Comparison of ENCODE assay signal across 8 cellular contexts in the genomic region with DNA sequence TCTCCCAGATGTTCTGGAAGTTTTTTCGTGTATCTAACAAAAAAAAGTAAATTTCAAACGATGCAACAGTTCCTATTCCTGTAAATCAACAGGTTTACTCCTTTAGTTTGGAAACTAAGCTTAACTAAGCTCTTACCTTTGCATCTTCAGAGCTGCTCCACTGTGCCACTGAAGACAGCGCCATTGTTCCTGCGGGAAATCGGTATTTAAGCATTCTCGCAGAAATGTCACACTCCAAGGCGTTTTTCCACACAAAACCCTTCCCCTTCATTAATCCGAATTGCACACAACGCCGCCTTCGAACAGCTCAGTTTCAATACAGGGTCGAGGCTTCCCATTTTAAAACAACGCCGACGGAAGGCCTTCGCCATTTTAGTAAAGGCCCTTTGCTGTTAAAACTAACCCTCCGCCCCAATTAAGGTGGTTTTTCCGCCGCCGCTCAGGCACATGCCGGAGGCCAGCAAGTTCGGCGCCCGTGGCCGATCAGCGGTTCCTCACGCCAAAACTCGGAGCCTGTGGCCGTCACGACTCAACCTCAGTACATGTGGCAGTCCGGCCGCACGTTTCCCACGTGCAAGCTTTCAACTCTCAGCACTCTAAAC. TPM values are rescaled to one million over a fixed set of nuclear protein-coding genes. Genes with fewer than 3 reads are reported as not detected.
A peak's percentile ranks its signal among the peaks of the same experiment; 100 is the strongest.
DNase-seq lines count a peak whose midpoint lies in the region; ATAC-seq and TF ChIP-seq lines count a peak whose summit lies in the region.

No MANE protein-coding gene starts in this region.

- no peaks in the 10 kb centered on the region for H3K27me3 ChIP-seq in prostate gland (replicated peaks; ENCODE audit: insufficient read depth)

- no peaks in the 10 kb centered on the region for H3K4me1 ChIP-seq in prostate gland (replicated peaks)

- no peaks in the 10 kb centered on the region for H3K27me3 Mint-ChIP-seq in T-cell

- H3K9me3 Mint-ChIP-seq in T-cell: no peaks in the 10 kb centered on the region

- H3K27ac Mint-ChIP-seq in T-cell: peak overlapping the region; percentile 98

- WGBS in prostate gland: 0% methylated on average over 34 of the region's 34 CpGs

- H3K36me3 ChIP-seq in prostate gland: no peaks in the 10 kb centered on the region

- DNase-seq in NCI-H1092 treated with DMSO at 0.1 percent for 48 hours (lab: John Stamatoyannopoulos, UW) (peak; percentile 37), NCI-H1092 (lab: John Stamatoyannopoulos, UW) (no peak), T-cell (no peak), germinal center (ENCODE audit: low spot score) (peak; percentile 5), prostate gland (ENCODE audit: low spot score) (no peak), NCI-H187 treated with DMSO at 0.1 percent for 48 hours (lab: John Stamatoyannopoulos, UW) (no peak), NCI-H2081 treated with DMSO at 0.1 percent for 48 hours (lab: John Stamatoyannopoulos, UW) (no peak)

- H3K4me1 Mint-ChIP-seq in T-cell: peaks cover 49 to 57% (median 54%) of the 10 kb centered on the region in 3 donors

- peak overlapping the region; percentile 82 to 93 for H3K4me3 ChIP-seq in prostate gland

- TF ChIP-seq POLR2A in prostate gland (IDR thresholded peaks at IDR 0.05): no peak

- CTCF ChIA-PET in T-cell (lab: Charles Lee): interaction anchor here (0.6 to 4.2 kb wide), 12 partner anchors 8 to 1450 kb away, joined by 3 to 65 read pairs (median 8); partner anchors contain the start of genes SNX14 (in 2 of the 2), CEP162 (in 1 of the 2) and SYNCRIP (in 1 of the 2)

- TF ChIP-seq CTCF in prostate gland (IDR thresholded peaks at IDR 0.05): no peak

- peaks cover 47% of the 10 kb centered on the region for H3K36me3 Mint-ChIP-seq in T-cell

- ATAC-seq in T-cell (replicated peaks in 1 of 4) (peak in 3 of 4 experiments; percentile 11 to 31 (median 19)), HG03342 (IDR thresholded peaks at IDR 0.05; ENCODE audit: unreplicated experiment) (no peak)

- POLR2A ChIA-PET in T-cell (lab: Charles Lee): interaction anchor here (0.6 to 5.8 kb wide), 32 partner anchors 8 to 1819 kb away, joined by 3 to 441 read pairs (median 4); partner anchors contain the start of genes SNX14 (in 2 of the 2), SYNCRIP (in 2 of the 2), CEP162 (in 1 of the 2) and CFAP206 (in 1 of the 2)

- intact Hi-C loops in prostate gland (cut with DNase I): loop anchor here (1.0 to 10.0 kb wide), 5 partner anchors 35 to 1907 kb away; partner anchors contain the start of genes NT5E and RARS2

- no peaks in the 10 kb centered on the region for H3K9me3 ChIP-seq in prostate gland

- H3K27ac ChIP-seq in prostate gland: peak overlapping the region; percentile 86 to 87

- H3K4me3 Mint-ChIP-seq in T-cell: peak overlapping the region; percentile 99 to 100 (median 100)

RNA-seq across cellular contexts. Expression of gene SYNCRIP, which starts 35.4 kb away (rescaled TPM):
- total RNA-seq in T-cell: 10 to 100 TPM; 73.5 to 85.1 (median 80.5) TPM
- total RNA-seq in prostate gland: 10 to 100 TPM; 46.1 to 49.7 TPM

Comparison
In these comparisons a context has a peak if more than half of its experiments do, and no peak if none do; other contexts are left out.
1. DNase-seq: peak in NCI-H1092 treated with DMSO at 0.1 percent for 48 hours (single experiment) and germinal center (single experiment); none in NCI-H1092 (single experiment), T-cell (0 of 34), prostate gland (single experiment), NCI-H187 treated with DMSO at 0.1 percent for 48 hours (single experiment) and NCI-H2081 treated with DMSO at 0.1 percent for 48 hours (single experiment).